Comparison of ENCODE assay signal across 15 cellular contexts in genomic region chr1:194117582-194117981, GRCh38.
DNase-seq lines count a peak whose midpoint lies in the region; ATAC-seq, FAIRE-seq and TF ChIP-seq lines count a peak whose summit lies in the region.
"Had no signal": no experiment of that assay in that cellular context is flagged by ENCODE, and none has a peak within 500 bp of the region (broad histone marks: within the 10 kb centered on the region; RNA-seq: fewer than 3 reads in every experiment).

No MANE protein-coding gene starts in this region.

- H3K4me1 Mint-ChIP-seq in GM23338: no peaks in the 10 kb centered on the region
- H3K4me1 Mint-ChIP-seq in nephron progenitor cell: peaks cover 16% of the 10 kb centered on the region
- H3K4me1 Mint-ChIP-seq: T-helper 17 cell had no signal

- TF ChIP-seq POLR2A in A549 (IDR thresholded peaks at IDR 0.05; ENCODE audit: low read length): no peak

- H4K20me1 ChIP-seq in GM23338 (replicated peaks; ENCODE audit: insufficient read depth): no peaks in the 10 kb centered on the region

- DNase-seq in A549 (ENCODE audit: low read depth in 1 of 2, low spot score in 1 of 2) (peak in 1 of 2 experiments; percentile 11), GM23338 (ENCODE audit: low spot score) (peak; percentile 86), SK-N-DZ (ENCODE audit: low spot score) (peak; percentile 6), iPS DF 4.7 (ENCODE audit: extremely low read depth, low spot score) (peak; percentile 25), tibial artery (no peak), nephron progenitor cell (no peak)
- DNase-seq in stimulated activated CD4-positive, alpha-beta T cell treated with anti-CD3 and anti-CD28 coated beads, Interleukin-1b, Interleukin-23, amount 100 ng/mL, for 48 hours: no peak
- no peak for DNase-seq in activated naive CD4-positive, alpha-beta T cell treated with Interleukin-2 at 50 U/mL for 16 hours
- DNase-seq: activated CD4-positive, alpha-beta T cell treated with anti-CD3 and anti-CD28 coated beads for 48 hours; DMS79; stimulated activated CD8-positive, alpha-beta memory T cell treated with anti-CD3 and anti-CD28 coated beads, Interleukin-4, amount 100 ng/mL, for 48 hours; T-helper 17 cell had no signal

- H3K4me3 ChIP-seq in A549 (no peak overlapping the region), GM23338 (no peak overlapping the region), tibial artery (no peak overlapping the region)
- H3K4me3 ChIP-seq: dorsolateral prefrontal cortex had no signal

- CTCF ChIA-PET in A549 (lab: Yijun Ruan, JAX): no interaction called here

- no peaks in the 10 kb centered on the region for H3K79me2 ChIP-seq in GM23338 (replicated peaks; ENCODE audit: insufficient read depth)

- H3F3A ChIP-seq in GM23338 (replicated peaks; ENCODE audit: low read depth): no peaks in the 10 kb centered on the region

- H2AFZ ChIP-seq in GM23338: peak overlapping the region; percentile 60; the same call in 1 of the 2 replicates

- TF ChIP-seq RAD21 in A549 (conservative IDR thresholded peaks at IDR 0.05 in 1 of 2, IDR thresholded peaks at IDR 0.05 in 1 of 2): no peak

- TF ChIP-seq CTCF in A549 (IDR thresholded peaks at IDR 0.05) (no peak), GM23338 (conservative IDR thresholded peaks at IDR 0.05; ENCODE audit: low read depth in 2 of 2) (peak; percentile 65 to 76), tibial artery (IDR thresholded peaks at IDR 0.05) (no peak), nephron progenitor cell (IDR thresholded peaks at IDR 0.05) (no peak)

- H3K27me3 Mint-ChIP-seq in GM23338 (ENCODE audit: insufficient read depth, low read depth, poor library complexity) (peaks cover 2% of the 10 kb centered on the region), nephron progenitor cell (ENCODE audit: low read depth, poor library complexity) (no peaks in the 10 kb centered on the region)
- H3K27me3 Mint-ChIP-seq: T-helper 17 cell had no signal

- H3K9me3 Mint-ChIP-seq in GM23338 (no peaks in the 10 kb centered on the region), nephron progenitor cell (peaks cover 6% of the 10 kb centered on the region)

- WGBS in A549 (ENCODE audit: missing lambda C conversion rate): 73% methylated on average over 8 of the region's 8 CpGs

- H3K9me2 ChIP-seq in GM23338 (ENCODE audit: insufficient read depth): no peaks in the 10 kb centered on the region; the same call in 1 of the 2 replicates

- TF ChIP-seq EP300 in A549 (IDR thresholded peaks at IDR 0.05): no peak

- no peaks in the 10 kb centered on the region for H3K9me3 ChIP-seq in A549
- H3K9me3 ChIP-seq in tibial artery: no peaks in the 10 kb centered on the region

- ATAC-seq in A549: peak; percentile 73 to 75; a peak in 3 of 6 replicates
- ATAC-seq in GM23338: peak; percentile 100
- ATAC-seq: T-helper 17 cell had no signal

- H3K4me3 Mint-ChIP-seq in GM23338: no peak overlapping the region
- H3K4me3 Mint-ChIP-seq in nephron progenitor cell: no peak overlapping the region
- H3K4me3 Mint-ChIP-seq: T-helper 17 cell had no signal

- H3K27ac ChIP-seq in A549 (no peak overlapping the region), GM23338 (ENCODE audit: low read depth) (no peak overlapping the region), tibial artery (no peak overlapping the region)
- H3K27ac ChIP-seq: dorsolateral prefrontal cortex, HL-60 had no signal

- no peak overlapping the region for H3K4me2 ChIP-seq in A549
- no peak overlapping the region for H3K4me2 ChIP-seq in GM23338

- H3K27me3 ChIP-seq in GM23338 (ENCODE audit: insufficient read depth) (no peaks in the 10 kb centered on the region), tibial artery (no peaks in the 10 kb centered on the region)
- H3K27me3 ChIP-seq: dorsolateral prefrontal cortex had no signal

- intact Hi-C loops in tibial artery (cut with DNase I; ENCODE audit: low total_unique reads): no loop called here

- no peak for FAIRE-seq in A549 (lab: Jason Lieb, UNC)
- FAIRE-seq: islet of Langerhans had no signal

- no peaks in the 10 kb centered on the region for H3K36me3 ChIP-seq in GM23338 (ENCODE audit: insufficient read depth)
- no peaks in the 10 kb centered on the region for H3K36me3 ChIP-seq in tibial artery

- POLR2A ChIA-PET in A549 (lab: Yijun Ruan, JAX): no interaction called here

- no peak overlapping the region for H3K27ac Mint-ChIP-seq in GM23338
- H3K27ac Mint-ChIP-seq in nephron progenitor cell: no peak overlapping the region
- H3K27ac Mint-ChIP-seq: T-helper 17 cell had no signal

- H3K36me3 Mint-ChIP-seq in GM23338 (ENCODE audit: low read depth) (no peaks in the 10 kb centered on the region), nephron progenitor cell (ENCODE audit: low read depth) (no peaks in the 10 kb centered on the region)

- H3K4me1 ChIP-seq in A549: no peaks in the 10 kb centered on the region
- H3K4me1 ChIP-seq in GM23338 (ENCODE audit: insufficient read depth): no peaks in the 10 kb centered on the region
- no peaks in the 10 kb centered on the region for H3K4me1 ChIP-seq in tibial artery

TF ChIP-seq in A549, 52 proteins besides CTCF, POLR2A, EP300 and RAD21:
- no peak for TF ChIP-seq HOXB13 (CRISPR knock-in tag; IDR thresholded peaks at IDR 0.05; ENCODE audit: low read depth)
- TF ChIP-seq EHF (CRISPR knock-in tag; IDR thresholded peaks at IDR 0.05): no peak
- TF ChIP-seq TFCP2L1 (CRISPR knock-in tag; IDR thresholded peaks at IDR 0.05): no peak
- TF ChIP-seq MAFK (IDR thresholded peaks at IDR 0.05; ENCODE audit: partially characterized antibody): no peak
- TF ChIP-seq NR3C1 (IDR thresholded peaks at IDR 0.05): no peak
- TF ChIP-seq BHLHE40 (IDR thresholded peaks at IDR 0.05; ENCODE audit: low read depth, low read length): no peak
- TF ChIP-seq SMC3 (IDR thresholded peaks at IDR 0.05): no peak
- no peak for TF ChIP-seq NPAS2 (CRISPR knock-in tag; IDR thresholded peaks at IDR 0.05; ENCODE audit: borderline replicate concordance)
- no peak for TF ChIP-seq CHD4 (IDR thresholded peaks at IDR 0.05; ENCODE audit: borderline replicate concordance)
- TF ChIP-seq FOSL2 (IDR thresholded peaks at IDR 0.05): no peak
- TF ChIP-seq FOSL2 (CRISPR knock-in tag; IDR thresholded peaks at IDR 0.05): no peak
- no peak for TF ChIP-seq KDM5A (IDR thresholded peaks at IDR 0.05)
- TF ChIP-seq CEBPB (IDR thresholded peaks at IDR 0.05): no peak
- no peak for TF ChIP-seq JUN (IDR thresholded peaks at IDR 0.05)
- TF ChIP-seq SREBF2 (IDR thresholded peaks at IDR 0.05): no peak
- TF ChIP-seq ZSCAN20 (CRISPR knock-in tag; IDR thresholded peaks at IDR 0.05): no peak

TF ChIP-seq in GM23338, 12 proteins besides CTCF, POLR2A, EP300 and RAD21 (continues in another document):
- no peak for TF ChIP-seq ZNF114 (CRISPR knock-in tag; IDR thresholded peaks at IDR 0.05)
- no peak for TF ChIP-seq REST (IDR thresholded peaks at IDR 0.05; ENCODE audit: unreplicated experiment)
- no peak for TF ChIP-seq CREB1 (CRISPR knock-in tag; IDR thresholded peaks at IDR 0.05; ENCODE audit: low read depth)
- no peak for TF ChIP-seq STAT1 (IDR thresholded peaks at IDR 0.05; ENCODE audit: unreplicated experiment)
- no peak for TF ChIP-seq EZH2phosphoT487 (IDR thresholded peaks at IDR 0.05; ENCODE audit: unreplicated experiment)
- TF ChIP-seq POLR2AphosphoS5 (IDR thresholded peaks at IDR 0.05; ENCODE audit: low read depth): no peak

Comparison
In these comparisons a context has a peak if more than half of its experiments do, and no peak if none do; other contexts are left out.
1. DNase-seq: peak in GM23338 (single experiment), SK-N-DZ (single experiment) and iPS DF 4.7 (single experiment); none in stimulated activated CD4-positive, alpha-beta T cell treated with anti-CD3 and anti-CD28 coated beads, Interleukin-1b, Interleukin-23, amount 100 ng/mL, for 48 hours (single experiment), tibial artery (0 of 2), nephron progenitor cell (single experiment) and activated naive CD4-positive, alpha-beta T cell treated with Interleukin-2 at 50 U/mL for 16 hours (single experiment).
2. CTCF ChIP-seq: peak in GM23338 (2 of 2); none in A549 (single experiment), tibial artery (0 of 2) and nephron progenitor cell (single experiment).